In the genomic region with DNA sequence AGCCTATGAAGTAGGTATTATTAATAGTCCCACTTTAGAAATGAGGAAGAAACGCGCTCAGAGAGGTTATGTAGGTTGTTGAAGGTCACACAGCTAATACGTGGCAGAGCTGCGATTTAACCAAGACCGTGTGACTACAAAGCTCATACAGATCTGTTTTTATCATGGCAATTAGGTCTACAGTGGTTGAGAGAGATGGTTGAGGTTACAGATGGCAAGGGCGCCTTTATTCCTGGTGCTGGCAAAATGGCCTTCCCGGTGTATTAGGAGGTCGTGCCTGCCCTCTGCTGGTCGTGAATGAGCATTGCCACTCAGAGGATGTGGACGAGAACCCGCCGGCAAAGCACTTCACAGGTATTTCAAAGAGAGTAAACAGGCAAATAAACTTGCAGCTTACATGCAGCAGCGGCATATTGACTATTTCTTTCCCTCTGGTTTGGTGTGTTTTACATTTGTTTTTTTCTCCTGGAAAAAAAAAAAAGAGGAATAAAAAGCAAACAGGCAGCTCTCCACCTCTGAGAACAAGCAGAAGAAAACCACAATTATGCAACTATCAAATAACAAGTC, we compare ENCODE assay signal across 7 cellular contexts.
DNase-seq lines count a peak whose midpoint lies in the region; ATAC-seq lines count a peak whose summit lies in the region.

No MANE protein-coding gene starts in this region.

- peak; percentile 81 for ATAC-seq in GM18511 (IDR thresholded peaks at IDR 0.05; ENCODE audit: unreplicated experiment)

- DNase-seq in HT-29 (ENCODE audit: low spot score) = peak; percentile 78
- DNase-seq in NOMO-1 treated with DMSO at 0.1 percent for 48 hours (lab: John Stamatoyannopoulos, UW; ENCODE audit: unreplicated experiment) = peak; percentile 81
- DNase-seq in activated CD8-positive, alpha-beta memory T cell treated with anti-CD3 and anti-CD28 coated beads for 48 hours (ENCODE audit: low read depth in 2 of 3, low spot score in 2 of 3) = peak; percentile 16 to 47 (median 23)
- DNase-seq in epidermal melanocyte (ENCODE audit: insufficient read length, low spot score) = peak; percentile 73
- peak; percentile 78 for DNase-seq in myocyte (ENCODE audit: low read depth)
- DNase-seq in stimulated activated CD8-positive, alpha-beta memory T cell treated with anti-CD3 and anti-CD28 coated beads, Interleukin-7, amount 100 ng/mL, for 4 hours (ENCODE audit: low read depth in 2 of 2) = peak; percentile 19 to 24

Comparison
In these comparisons a context has a peak if more than half of its experiments do, and no peak if none do; other contexts are left out.
1. Peak in every context shown above with its lines: DNase-seq and ATAC-seq.
2. DNase-seq: peak in every context shown above with its lines; median percentile 81 in NOMO-1 treated with DMSO at 0.1 percent for 48 hours; 78 in HT-29; 78 in myocyte; 73 in epidermal melanocyte; 23 in activated CD8-positive, alpha-beta memory T cell treated with anti-CD3 and anti-CD28 coated beads for 48 hours; 22 in stimulated activated CD8-positive, alpha-beta memory T cell treated with anti-CD3 and anti-CD28 coated beads, Interleukin-7, amount 100 ng/mL, for 4 hours.